35 cellular contexts compared by ENCODE assay signal in the genomic region with DNA sequence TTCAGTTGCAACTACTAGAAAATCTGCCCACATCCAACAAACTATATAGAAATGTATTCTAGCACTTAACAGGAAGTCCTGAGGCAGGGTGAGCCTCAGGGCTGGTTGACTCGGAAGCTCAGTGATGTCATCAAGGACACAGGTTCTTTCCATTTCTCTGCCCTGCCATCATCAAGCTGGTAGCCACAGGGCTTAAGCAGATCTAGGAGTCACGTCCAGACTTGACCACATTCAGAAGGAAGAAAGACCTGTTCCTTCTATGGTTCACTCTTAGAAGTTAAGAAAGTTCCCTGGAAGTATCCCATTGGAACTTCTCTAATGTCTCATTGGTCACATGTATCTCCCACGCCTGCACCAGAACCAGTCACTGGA.
DNase-seq lines count a peak whose midpoint lies in the region; ATAC-seq, FAIRE-seq and TF ChIP-seq lines count a peak whose summit lies in the region.
"Had no signal": no experiment of that assay in that cellular context is flagged by ENCODE, and none has a peak within 500 bp of the region (broad histone marks: within the 10 kb centered on the region; RNA-seq: fewer than 3 reads in every experiment).

No MANE protein-coding gene starts in this region.

- peak overlapping the region; percentile 72 for H3K27ac ChIP-seq in PC-3 (ENCODE audit: low read length)
- peak overlapping the region; percentile 90 for H3K27ac ChIP-seq in keratinocyte (ENCODE audit: control insufficient read depth, insufficient read depth, low read length)
- no peak overlapping the region for H3K27ac ChIP-seq in tibial artery
- H3K27ac ChIP-seq: A549, cardiac muscle cell, heart right ventricle, HL-60, Peyer's patch, psoas muscle, SJSA1, transverse colon, WERI-Rb-1 had no signal

- H3K9me3 ChIP-seq in PC-3 (ENCODE audit: low read length), result no peaks in the 10 kb centered on the region
- no peaks in the 10 kb centered on the region for H3K9me3 ChIP-seq in keratinocyte (ENCODE audit: control insufficient read depth, low read depth, low read length)
- H3K9me3 ChIP-seq in tibial artery, result no peaks in the 10 kb centered on the region
- H3K9me3 ChIP-seq: A549, heart right ventricle, Peyer's patch, psoas muscle, SJSA1, transverse colon had no signal

- H3K36me3 ChIP-seq in PC-3 (ENCODE audit: low read depth, low read length) (no peaks in the 10 kb centered on the region), keratinocyte (ENCODE audit: control insufficient read depth in 2 of 2, extremely low read depth in 1 of 2, insufficient read depth in 2 of 2, low read length in 2 of 2) (no peaks in the 10 kb centered on the region), tibial artery (no peaks in the 10 kb centered on the region)
- H3K36me3 ChIP-seq: cardiac muscle cell, heart right ventricle, Peyer's patch, SJSA1, transverse colon, WERI-Rb-1 had no signal

- H3K4me2 ChIP-seq in PC-3 (ENCODE audit: low read length) (peak overlapping the region; percentile 67), keratinocyte (ENCODE audit: control insufficient read depth, extremely low read depth, insufficient read depth, low read depth, low read length) (peak overlapping the region; percentile 83)
- H3K4me2 ChIP-seq: A549 had no signal

- dilution Hi-C loops in keratinocyte (cut with MboI; ENCODE audit: extremely low pct_ligation_motif_present, low sequenced_read_pairs), result no loop called here

- no peaks in the 10 kb centered on the region for H3K9me2 ChIP-seq in PC-3 (replicated peaks; ENCODE audit: low read length)

- H2AFZ ChIP-seq in PC-3 (ENCODE audit: low read length), result no peak overlapping the region
- H2AFZ ChIP-seq in keratinocyte (ENCODE audit: control insufficient read depth, low read length), result no peak overlapping the region

- H3F3A ChIP-seq in PC-3 (ENCODE audit: low read length, unreplicated experiment), result peaks cover 4% of the 10 kb centered on the region

- no peaks in the 10 kb centered on the region for H3K9me1 ChIP-seq in keratinocyte (ENCODE audit: control insufficient read depth, extremely low read depth, insufficient read depth, low read length)

- POLR2A ChIA-PET in PC-3 (lab: Charles Lee; ENCODE audit: unreplicated experiment), result no interaction called here

- H3K79me2 ChIP-seq in PC-3 (ENCODE audit: low read length) (no peaks in the 10 kb centered on the region), keratinocyte (ENCODE audit: control insufficient read depth, insufficient read depth, low read length) (no peaks in the 10 kb centered on the region)

- H3K9ac ChIP-seq in PC-3 (ENCODE audit: low read length) (no peak overlapping the region), keratinocyte (ENCODE audit: control insufficient read depth, extremely low read depth, insufficient read depth, low read length) (peak overlapping the region; percentile 59)

- H4K20me1 ChIP-seq in PC-3 (ENCODE audit: low read length) (no peaks in the 10 kb centered on the region), keratinocyte (ENCODE audit: control insufficient read depth, extremely low read depth, insufficient read depth, low read length) (no peaks in the 10 kb centered on the region)

- FAIRE-seq in keratinocyte (lab: Jason Lieb, UNC), result peak; percentile 100
- FAIRE-seq: A549, D721Med, H54 had no signal

- H3K27me3 ChIP-seq in PC-3 (ENCODE audit: low read length) (no peaks in the 10 kb centered on the region), keratinocyte (ENCODE audit: control insufficient read depth, extremely low read depth, insufficient read depth, low read length) (no peaks in the 10 kb centered on the region), tibial artery (no peaks in the 10 kb centered on the region)
- H3K27me3 ChIP-seq: cardiac muscle cell, heart right ventricle, Peyer's patch, SJSA1, transverse colon had no signal

- H3K4me1 ChIP-seq in PC-3 (ENCODE audit: insufficient read depth, low read length) (peaks cover 29% of the 10 kb centered on the region), keratinocyte (ENCODE audit: control insufficient read depth, extremely low read depth, insufficient read depth, low read length) (peaks cover 42% of the 10 kb centered on the region), tibial artery (peaks cover 0 to 28% (median 24%) of the 10 kb centered on the region in 4 donors)
- H3K4me1 ChIP-seq: A549, psoas muscle, SJSA1 had no signal

- peak; percentile 60 for ATAC-seq in PC-3
- ATAC-seq: A549; left colon; natural killer cell treated with Interleukin-12 subunit alpha and Interleukin-12 subunit beta and Interleukin-15 and Interleukin-18, amount 100 ng/mL, for 72 hours; psoas muscle; stimulated activated effector memory CD8-positive, alpha-beta T cell treated with anti-CD3 and anti-CD28 coated beads, Interleukin-12 subunit alpha, Interleukin-12 subunit beta, amount 100 ng/mL, for 72 hours had no signal

- intact Hi-C loops in PC-3 (cut with micrococcal nuclease) (loop anchor here (10.0 kb wide), 1 partner anchor 347 kb away; no protein-coding TSS in a partner anchor), tibial artery (cut with DNase I; ENCODE audit: low total_unique reads) (no loop called here)

- CTCF ChIA-PET in PC-3 (lab: Charles Lee), result interaction anchor here (0.8 kb wide), 1 partner anchor 349 kb away, joined by 4 read pairs; no protein-coding TSS in a partner anchor

- no peak overlapping the region for H3K4me3 ChIP-seq in PC-3 (ENCODE audit: low read length)
- H3K4me3 ChIP-seq in epithelial cell of esophagus (ENCODE audit: low read length), result no peak overlapping the region
- H3K4me3 ChIP-seq in keratinocyte (ENCODE audit: control insufficient read depth in 2 of 3, extremely low read depth in 1 of 3, insufficient read depth in 2 of 3, low read depth in 1 of 3, low read length in 3 of 3), result peak overlapping the region in 1 of 3 experiments; percentile 19
- no peak overlapping the region for H3K4me3 ChIP-seq in tibial artery
- H3K4me3 ChIP-seq: A549, cardiac muscle cell, coronary artery, heart right ventricle, Peyer's patch, psoas muscle, SJSA1, transverse colon had no signal

- peak; percentile 52 for DNase-seq in Daoy (ENCODE audit: low read depth)
- DNase-seq in PC-3, result peak; percentile 83
- DNase-seq in epithelial cell of esophagus (ENCODE audit: low read depth), result peak; percentile 100
- peak; percentile 99 for DNase-seq in keratinocyte (ENCODE audit: low read depth, low spot score)
- no peak for DNase-seq in stimulated activated CD4-positive, alpha-beta T cell treated with anti-CD3 and anti-CD28 coated beads, Interleukin-15, amount 100 ng/mL, for 24 hours
- DNase-seq in ureter (ENCODE audit: low spot score), result no peak
- DNase-seq in tibial artery, result no peak
- DNase-seq in NCI-H2196 (lab: John Stamatoyannopoulos, UW; ENCODE audit: unreplicated experiment), result no peak
- DNase-seq: activated CD4-positive, alpha-beta T cell treated with anti-CD3 and anti-CD28 coated beads for 4 hours; activated CD8-positive, alpha-beta memory T cell treated with anti-CD3 and anti-CD28 coated beads for 24 hours; AML-193; CD4-positive, CD25-positive, alpha-beta regulatory T cell; DND-41; effector CD8-positive, alpha-beta T cell; heart right ventricle; left colon; NCI-H1436 treated with DMSO at 0.1 percent for 48 hours; NCI-H2081 treated with DMSO at 0.1 percent for 48 hours; NCI-H345; NCI-H69; occipital lobe; Peyer's patch; psoas muscle; T-helper 9 cell; transverse colon; WERI-Rb-1 had no signal

- no TSS peak for BruUV-seq in PC-3 (replicated peaks; lab: Mats Ljungman, UMichigan)

- no peak for TF ChIP-seq CTCF in PC-3 (conservative IDR thresholded peaks at IDR 0.05; ENCODE audit: low read depth, low read length)
- no peak for TF ChIP-seq CTCF in epithelial cell of esophagus (IDR thresholded peaks at IDR 0.05; ENCODE audit: insufficient read depth, low read depth, low read length, missing control alignments)
- no peak for TF ChIP-seq CTCF in keratinocyte (optimal IDR thresholded peaks at IDR 0.05 in 1 of 3, IDR thresholded peaks at IDR 0.05 in 1 of 3, conservative IDR thresholded peaks at IDR 0.05 in 1 of 3; ENCODE audit: extremely low read depth in 1 of 3, insufficient read depth in 2 of 3, low read length in 3 of 3)
- TF ChIP-seq CTCF in tibial artery (IDR thresholded peaks at IDR 0.05), result no peak

Comparison
In these comparisons a context has a peak if more than half of its experiments do, and no peak if none do; other contexts are left out.
1. DNase-seq: peak in Daoy (single experiment), PC-3 (single experiment), epithelial cell of esophagus (single experiment) and keratinocyte (single experiment); none in stimulated activated CD4-positive, alpha-beta T cell treated with anti-CD3 and anti-CD28 coated beads, Interleukin-15, amount 100 ng/mL, for 24 hours (single experiment), ureter (single experiment), tibial artery (0 of 2) and NCI-H2196 (single experiment).
2. H3K27ac ChIP-seq: peak in PC-3 (single experiment) and keratinocyte (single experiment); none in tibial artery (0 of 2).